Comparison of ENCODE assay signal across 25 cellular contexts in genomic region chr12:132227782-132228417, GRCh38.
DNase-seq lines count a peak whose midpoint lies in the region; FAIRE-seq and TF ChIP-seq lines count a peak whose summit lies in the region.
"Had no signal": no experiment of that assay in that cellular context is flagged by ENCODE, and none has a peak within 500 bp of the region (broad histone marks: within the 10 kb centered on the region; RNA-seq: fewer than 3 reads in every experiment).

No MANE protein-coding gene starts in this region.

- peaks cover 0 to 9% (median 0%) of the 10 kb centered on the region in 11 experiments; a peak in 7 of 22 replicates for H3K9me3 ChIP-seq in BLaER1 treated with 17β-estradiol and CSF1 and Interleukin-3, amounts not matched to agents 10 nM and 100 nM (replicated peaks in 1 of 11)
- no peaks in the 10 kb centered on the region for H3K9me3 ChIP-seq in kidney (ENCODE audit: control insufficient read depth in 1 of 2, low read length in 2 of 2)
- H3K9me3 ChIP-seq: SK-N-SH had no signal

- peak overlapping the region; percentile 2 to 73 (median 68); a peak in 20 of 22 replicates for H3K9ac ChIP-seq in BLaER1 treated with 17β-estradiol and CSF1 and Interleukin-3, amounts not matched to agents 10 nM and 100 nM
- H3K9ac ChIP-seq in kidney (ENCODE audit: low read length in 2 of 2) = no peak overlapping the region
- H3K9ac ChIP-seq: SK-N-SH had no signal

- H3K27ac ChIP-seq in BLaER1 treated with 17β-estradiol and CSF1 and Interleukin-3, amounts not matched to agents 10 nM and 100 nM = peak overlapping the region in 9 of 11 experiments; percentile 55 to 79 (median 66); a peak in 18 of 22 replicates
- H3K27ac ChIP-seq in kidney (ENCODE audit: low read depth in 2 of 2, low read length in 2 of 2) (no peak overlapping the region), temporal lobe (ENCODE audit: low read depth, low read length) (peak overlapping the region; percentile 3)
- H3K27ac ChIP-seq: RWPE1 had no signal

- peak; percentile 35 for DNase-seq in RPMI8226
- peak; percentile 82 for DNase-seq in kidney
- no peak for DNase-seq in NCI-H1694 (lab: John Stamatoyannopoulos, UW)
- DNase-seq in activated CD4-positive, CD25-positive, alpha-beta regulatory T cell (lab: John Stamatoyannopoulos, UW) = no peak
- DNase-seq in dedifferentiated amniotic fluid mesenchymal stem cell (ENCODE audit: extremely low spot score) = no peak
- DNase-seq: C1 segment of cervical spinal cord; CD4-positive, alpha-beta memory T cell; COR-L47; DMS53; Kasumi-1; NCI-H1092 treated with DMSO at 0.1 percent for 48 hours; NCI-H146; NCI-H2029; NCI-H446 treated with DMSO at 0.1 percent for 48 hours; NCI-H526 treated with DMSO at 0.1 percent for 48 hours; SIG-M5; SK-N-SH had no signal

- TF ChIP-seq CTCF in kidney (IDR thresholded peaks at IDR 0.05; ENCODE audit: borderline replicate concordance, extremely low read depth, insufficient read depth) = no peak

- peak overlapping the region; percentile 86 to 100 (median 97) for H3K4me2 ChIP-seq in BLaER1 treated with 17β-estradiol and CSF1 and Interleukin-3, amounts not matched to agents 10 nM and 100 nM
- H3K4me2 ChIP-seq: SK-N-SH had no signal

- no peaks in the 10 kb centered on the region for H4K20me1 ChIP-seq in BLaER1 treated with 17β-estradiol and CSF1 and Interleukin-3, amounts not matched to agents 10 nM and 100 nM

- peaks cover 0 to 8% (median 0%) of the 10 kb centered on the region in 11 experiments; a peak in 4 of 22 replicates for H3K27me3 ChIP-seq in BLaER1 treated with 17β-estradiol and CSF1 and Interleukin-3, amounts not matched to agents 10 nM and 100 nM

- H3K4me3 ChIP-seq in BLaER1 treated with 17β-estradiol and CSF1 and Interleukin-3, amounts not matched to agents 10 nM and 100 nM = peak overlapping the region; percentile 27 to 64 (median 48); a peak in 18 of 20 replicates
- no peak overlapping the region for H3K4me3 ChIP-seq in kidney (ENCODE audit: low read length in 2 of 2)
- H3K4me3 ChIP-seq: K562 had no signal

- H3K36me3 ChIP-seq in BLaER1 treated with 17β-estradiol and CSF1 and Interleukin-3, amounts not matched to agents 10 nM and 100 nM = no peaks in the 10 kb centered on the region
- H3K36me3 ChIP-seq in kidney (ENCODE audit: control insufficient read depth in 1 of 2, insufficient read depth in 2 of 2, low read length in 2 of 2) = no peaks in the 10 kb centered on the region

- FAIRE-seq in kidney (lab: Jason Lieb, UNC) = no peak
- FAIRE-seq: A204.1, G401.6, H54, HTR-8/SVneo, K562 had no signal

- H3K4me1 ChIP-seq in BLaER1 treated with 17β-estradiol and CSF1 and Interleukin-3, amounts not matched to agents 10 nM and 100 nM = peaks cover 24 to 53% (median 42%) of the 10 kb centered on the region in 10 experiments
- no peaks in the 10 kb centered on the region for H3K4me1 ChIP-seq in kidney (ENCODE audit: control insufficient read depth in 1 of 2, insufficient read depth in 1 of 2, low read depth in 1 of 2, low read length in 2 of 2)

- intact Hi-C loops in kidney (cut with DNase I) = no loop called here

Comparison
In these comparisons a context has a peak if more than half of its experiments do, and no peak if none do; other contexts are left out.
1. H3K27ac ChIP-seq: peak in BLaER1 treated with 17β-estradiol and CSF1 and Interleukin-3, amounts not matched to agents 10 nM and 100 nM (9 of 11) and temporal lobe (single experiment); none in kidney (0 of 2).
2. H3K4me3 ChIP-seq: peak in BLaER1 treated with 17β-estradiol and CSF1 and Interleukin-3, amounts not matched to agents 10 nM and 100 nM (10 of 10); none in kidney (0 of 2).
3. H3K9ac ChIP-seq: peak in BLaER1 treated with 17β-estradiol and CSF1 and Interleukin-3, amounts not matched to agents 10 nM and 100 nM (11 of 11); none in kidney (0 of 2).
4. DNase-seq: peak in RPMI8226 (single experiment) and kidney (single experiment); none in NCI-H1694 (single experiment), activated CD4-positive, CD25-positive, alpha-beta regulatory T cell (0 of 4) and dedifferentiated amniotic fluid mesenchymal stem cell (single experiment).